In genomic region chr1:191206808-191207207, GRCh38 we compare ENCODE assay signal across 17 cellular contexts.
DNase-seq lines count a peak whose midpoint lies in the region; ATAC-seq, FAIRE-seq and TF ChIP-seq lines count a peak whose summit lies in the region.
"Had no signal": no experiment of that assay in that cellular context is flagged by ENCODE, and none has a peak within 500 bp of the region (broad histone marks: within the 10 kb centered on the region; RNA-seq: fewer than 3 reads in every experiment).

No MANE protein-coding gene starts in this region.

- CTCF ChIA-PET in endothelial cell of umbilical vein (lab: Charles Lee), result interaction anchor here (1.9 kb wide), 1 partner anchor 9 kb away, joined by 5 read pairs; no protein-coding TSS in a partner anchor

- H3K4me3 Mint-ChIP-seq in neural progenitor cell, result no peak overlapping the region
- H3K4me3 Mint-ChIP-seq: activated CD8-positive, alpha-beta memory T cell treated with anti-CD3 and anti-CD28 coated beads, Interleukin-2, amount 10 ng/mL, durations not matched to agents 7 days and 5 days; activated naive CD8-positive, alpha-beta T cell treated with anti-CD3 and anti-CD28 coated beads for 36 hours; stimulated activated memory B cell treated with anti-CD40 and anti-IgM and Interleukin-4, amounts not matched to agents 10 μg/mL and 1 μg/mL and 100 μg/mL, for 72 hours had no signal

- no TSS peak for BruUV-seq in endothelial cell of umbilical vein (replicated peaks; lab: Mats Ljungman, UMichigan)

- peak; percentile 46 for ATAC-seq in HG02759 (IDR thresholded peaks at IDR 0.05; ENCODE audit: unreplicated experiment)
- ATAC-seq in GM19328 (IDR thresholded peaks at IDR 0.05; ENCODE audit: unreplicated experiment), result no peak
- ATAC-seq: activated CD8-positive, alpha-beta memory T cell treated with anti-CD3 and anti-CD28 coated beads, Interleukin-2, amount 10 ng/mL, durations not matched to agents 7 days and 5 days; foreskin keratinocyte; stimulated activated memory B cell treated with anti-CD40 and anti-IgM and Interleukin-4, amounts not matched to agents 10 μg/mL and 1 μg/mL and 100 μg/mL, for 72 hours had no signal

- H3F3A ChIP-seq in neural progenitor cell (ENCODE audit: low read depth), result no peaks in the 10 kb centered on the region

- DNase-seq in COR-L47 (lab: John Stamatoyannopoulos, UW) (peak; percentile 14), NCI-H446 treated with DMSO at 0.1 percent for 48 hours (lab: John Stamatoyannopoulos, UW) (peak; percentile 54), endothelial cell of umbilical vein (ENCODE audit: low read depth, low spot score) (peak; percentile 80), tibial artery (no peak), NCI-H774 (lab: John Stamatoyannopoulos, UW) (no peak), neural progenitor cell (ENCODE audit: low spot score) (no peak)
- DNase-seq: activated CD8-positive, alpha-beta memory T cell treated with anti-CD3 and anti-CD28 coated beads, Interleukin-2, amount 10 ng/mL, durations not matched to agents 7 days and 5 days; activated naive CD8-positive, alpha-beta T cell treated with anti-CD3 and anti-CD28 coated beads for 36 hours; cortex of kidney; SIG-M5; stimulated activated CD4-positive, alpha-beta T cell treated with anti-CD3 and anti-CD28 coated beads, Interleukin-2, amount 100 ng/mL, for 48 hours had no signal

- H3K9me3 ChIP-seq in endothelial cell of umbilical vein (replicated peaks; ENCODE audit: control insufficient read depth, insufficient read depth, low read length) (no peaks in the 10 kb centered on the region), tibial artery (no peaks in the 10 kb centered on the region), neural progenitor cell (ENCODE audit: low read depth) (no peaks in the 10 kb centered on the region)

- no peaks in the 10 kb centered on the region for H3K9me1 ChIP-seq in endothelial cell of umbilical vein (replicated peaks; ENCODE audit: control insufficient read depth, extremely low read depth, insufficient read depth, low read length)

- no peak overlapping the region for H3K4me3 ChIP-seq in endothelial cell of umbilical vein (replicated peaks in 1 of 3; ENCODE audit: insufficient read depth in 1 of 3, low read depth in 1 of 3, low read length in 3 of 3)
- no peak overlapping the region for H3K4me3 ChIP-seq in tibial artery
- H3K4me3 ChIP-seq in neural progenitor cell, result no peak overlapping the region

- FAIRE-seq in endothelial cell of umbilical vein (lab: Jason Lieb, UNC), result no peak
- FAIRE-seq: GM12892, keratinocyte had no signal

- no peaks in the 10 kb centered on the region for H3K9me3 Mint-ChIP-seq in neural progenitor cell

- no peaks in the 10 kb centered on the region for H3K4me1 ChIP-seq in endothelial cell of umbilical vein (ENCODE audit: control insufficient read depth, extremely low read depth, insufficient read depth, low read length)
- no peaks in the 10 kb centered on the region for H3K4me1 ChIP-seq in tibial artery
- no peaks in the 10 kb centered on the region for H3K4me1 ChIP-seq in neural progenitor cell
- H3K4me1 ChIP-seq: foreskin keratinocyte had no signal

- H3K27ac ChIP-seq in endothelial cell of umbilical vein (ENCODE audit: insufficient read depth, low read depth, low read length) (no peak overlapping the region), tibial artery (no peak overlapping the region), neural progenitor cell (no peak overlapping the region)
- H3K27ac ChIP-seq: foreskin keratinocyte had no signal

- no peak for TF ChIP-seq CTCF in endothelial cell of umbilical vein (IDR thresholded peaks at IDR 0.05; ENCODE audit: extremely low read depth in 1 of 2, insufficient read depth in 1 of 2, low read depth in 1 of 2, low read length in 2 of 2)
- TF ChIP-seq CTCF in tibial artery (IDR thresholded peaks at IDR 0.05), result no peak
- TF ChIP-seq CTCF in neural progenitor cell (IDR thresholded peaks at IDR 0.05), result no peak

- H3K4me1 Mint-ChIP-seq in neural progenitor cell, result no peaks in the 10 kb centered on the region
- H3K4me1 Mint-ChIP-seq: activated CD8-positive, alpha-beta memory T cell treated with anti-CD3 and anti-CD28 coated beads, Interleukin-2, amount 10 ng/mL, durations not matched to agents 7 days and 5 days; activated naive CD8-positive, alpha-beta T cell treated with anti-CD3 and anti-CD28 coated beads for 36 hours; stimulated activated memory B cell treated with anti-CD40 and anti-IgM and Interleukin-4, amounts not matched to agents 10 μg/mL and 1 μg/mL and 100 μg/mL, for 72 hours had no signal

- no peaks in the 10 kb centered on the region for H4K20me1 ChIP-seq in endothelial cell of umbilical vein (replicated peaks; ENCODE audit: control insufficient read depth, extremely low read depth, insufficient read depth, low read length)
- H4K20me1 ChIP-seq in neural progenitor cell (ENCODE audit: low read depth), result no peaks in the 10 kb centered on the region

- POLR2A ChIA-PET in endothelial cell of umbilical vein (lab: Charles Lee), result no interaction called here

- H3K36me3 Mint-ChIP-seq in neural progenitor cell, result no peaks in the 10 kb centered on the region
- H3K36me3 Mint-ChIP-seq: activated CD8-positive, alpha-beta memory T cell treated with anti-CD3 and anti-CD28 coated beads, Interleukin-2, amount 10 ng/mL, durations not matched to agents 7 days and 5 days; activated naive CD8-positive, alpha-beta T cell treated with anti-CD3 and anti-CD28 coated beads for 36 hours; stimulated activated memory B cell treated with anti-CD40 and anti-IgM and Interleukin-4, amounts not matched to agents 10 μg/mL and 1 μg/mL and 100 μg/mL, for 72 hours had no signal

- intact Hi-C loops in endothelial cell of umbilical vein (cut with micrococcal nuclease) (no loop called here), tibial artery (cut with DNase I; ENCODE audit: low total_unique reads) (no loop called here)

- H3K36me3 ChIP-seq in endothelial cell of umbilical vein (ENCODE audit: control insufficient read depth in 2 of 2, extremely low read depth in 1 of 2, insufficient read depth in 2 of 2, low read length in 2 of 2), result no peaks in the 10 kb centered on the region
- H3K36me3 ChIP-seq in tibial artery, result no peaks in the 10 kb centered on the region
- no peaks in the 10 kb centered on the region for H3K36me3 ChIP-seq in neural progenitor cell

- no peak overlapping the region for H3K9ac ChIP-seq in endothelial cell of umbilical vein (replicated peaks; ENCODE audit: extremely low read depth, insufficient read depth, low read length)
- H3K9ac ChIP-seq in neural progenitor cell, result no peak overlapping the region

- no peak overlapping the region for H2AFZ ChIP-seq in endothelial cell of umbilical vein (ENCODE audit: low read depth, low read length)
- H2AFZ ChIP-seq in neural progenitor cell (replicated peaks), result no peak overlapping the region

- H3K27me3 ChIP-seq in endothelial cell of umbilical vein (ENCODE audit: control insufficient read depth in 2 of 2, insufficient read depth in 2 of 2, low read length in 2 of 2), result no peaks in the 10 kb centered on the region
- no peaks in the 10 kb centered on the region for H3K27me3 ChIP-seq in tibial artery
- H3K27me3 ChIP-seq in neural progenitor cell, result no peaks in the 10 kb centered on the region
- H3K27me3 ChIP-seq: foreskin keratinocyte had no signal

- dilution Hi-C loops in endothelial cell of umbilical vein (cut with MboI; ENCODE audit: extremely low pct_ligation_motif_present, low sequenced_read_pairs), result no loop called here

- TF ChIP-seq POLR2A in endothelial cell of umbilical vein (IDR thresholded peaks at IDR 0.05; ENCODE audit: low read depth, low read length), result no peak

- no peak overlapping the region for H3K27ac Mint-ChIP-seq in neural progenitor cell
- H3K27ac Mint-ChIP-seq: activated CD8-positive, alpha-beta memory T cell treated with anti-CD3 and anti-CD28 coated beads, Interleukin-2, amount 10 ng/mL, durations not matched to agents 7 days and 5 days; activated naive CD8-positive, alpha-beta T cell treated with anti-CD3 and anti-CD28 coated beads for 36 hours; stimulated activated memory B cell treated with anti-CD40 and anti-IgM and Interleukin-4, amounts not matched to agents 10 μg/mL and 1 μg/mL and 100 μg/mL, for 72 hours had no signal

- H3K4me2 ChIP-seq in endothelial cell of umbilical vein (ENCODE audit: insufficient read depth, low read length) (no peak overlapping the region), neural progenitor cell (no peak overlapping the region)

- H3K79me2 ChIP-seq in endothelial cell of umbilical vein (ENCODE audit: control insufficient read depth, insufficient read depth, low read length), result no peaks in the 10 kb centered on the region
- H3K79me2 ChIP-seq in neural progenitor cell (ENCODE audit: low read depth), result no peaks in the 10 kb centered on the region

- H3K27me3 Mint-ChIP-seq in neural progenitor cell (ENCODE audit: insufficient read depth, low read depth), result no peaks in the 10 kb centered on the region
- H3K27me3 Mint-ChIP-seq: activated CD8-positive, alpha-beta memory T cell treated with anti-CD3 and anti-CD28 coated beads, Interleukin-2, amount 10 ng/mL, durations not matched to agents 7 days and 5 days; activated naive CD8-positive, alpha-beta T cell treated with anti-CD3 and anti-CD28 coated beads for 36 hours; stimulated activated memory B cell treated with anti-CD40 and anti-IgM and Interleukin-4, amounts not matched to agents 10 μg/mL and 1 μg/mL and 100 μg/mL, for 72 hours had no signal

TF ChIP-seq in endothelial cell of umbilical vein, 7 proteins besides CTCF, POLR2A, EP300 and RAD21:
- TF ChIP-seq FOS (IDR thresholded peaks at IDR 0.05; ENCODE audit: borderline replicate concordance, insufficient read depth, low read length), result peak; percentile 7
- TF ChIP-seq MAX (IDR thresholded peaks at IDR 0.05; ENCODE audit: insufficient read depth, insufficient read length), result no peak
- peak; percentile 65 for TF ChIP-seq GATA2 (IDR thresholded peaks at IDR 0.05; ENCODE audit: insufficient read depth, insufficient read length, low read depth, low read length)

Comparison
In these comparisons a context has a peak if more than half of its experiments do, and no peak if none do; other contexts are left out.
1. DNase-seq: peak in COR-L47 (single experiment), NCI-H446 treated with DMSO at 0.1 percent for 48 hours (single experiment) and endothelial cell of umbilical vein (single experiment); none in tibial artery (0 of 2), NCI-H774 (single experiment) and neural progenitor cell (single experiment).